Comparison of ENCODE assay signal across 8 cellular contexts in genomic region chr10:60778978-60779668, GRCh38. TPM values are rescaled to one million over a fixed set of nuclear protein-coding genes. Genes with fewer than 3 reads are reported as not detected.
A peak's percentile ranks its signal among the peaks of the same experiment; 100 is the strongest.
DNase-seq lines count a peak whose midpoint lies in the region; ATAC-seq, FAIRE-seq and TF ChIP-seq lines count a peak whose summit lies in the region.

No MANE protein-coding gene starts in this region.

- H3K9me1 ChIP-seq in K562 (ENCODE audit: control insufficient read depth, insufficient read depth, low read length): no peaks in the 10 kb centered on the region

- no peaks in the 10 kb centered on the region for H3K36me3 Mint-ChIP-seq in CD8-positive, alpha-beta T cell

- TF ChIP-seq POLR2A in K562 (conservative IDR thresholded peaks at IDR 0.05): no peak

- TF ChIP-seq CTCF in CD8-positive, alpha-beta T cell (IDR thresholded peaks at IDR 0.05): no peak
- TF ChIP-seq CTCF in K562 (IDR thresholded peaks at IDR 0.05 in 2 of 3, conservative IDR thresholded peaks at IDR 0.05 in 1 of 3; ENCODE audit: insufficient read depth in 2 of 3, low read depth in 1 of 3, low read length in 3 of 3) (no peak), mucosa of descending colon (IDR thresholded peaks at IDR 0.05) (no peak)

- H3K4me1 Mint-ChIP-seq in CD8-positive, alpha-beta T cell (ENCODE audit: low read depth): peaks cover 13% of the 10 kb centered on the region

- TF ChIP-seq RAD21 in K562 (CRISPR knock-in tag; conservative IDR thresholded peaks at IDR 0.05 in 1 of 2, IDR thresholded peaks at IDR 0.05 in 1 of 2): no peak

- in situ Hi-C loops in K562 (cut with MboI): no loop called here

- H3K4me3 Mint-ChIP-seq in CD8-positive, alpha-beta T cell: peak overlapping the region; percentile 96

- peak overlapping the region; percentile 87 for H3K4me2 ChIP-seq in K562 (ENCODE audit: insufficient read depth, low read length)

- CTCF ChIA-PET in CD8-positive, alpha-beta T cell (lab: Charles Lee): no interaction called here
- CTCF ChIA-PET in K562 (lab: Yijun Ruan, JAX; ENCODE audit: low intra/inter-chr PET ratio): no interaction called here

- DNase-seq in CD8-positive, alpha-beta T cell: no peak
- DNase-seq in HT1080 (ENCODE audit: low read depth): peak; percentile 33
- no peak for DNase-seq in K562 (ENCODE audit: extremely low read depth in 1 of 4, low spot score in 3 of 4)
- DNase-seq in mucosa of descending colon: peak in 1 of 3 donors; percentile 62
- no peak for DNase-seq in KG1 (lab: John Stamatoyannopoulos, UW)
- DNase-seq in DMS114 treated with DMSO at 0.1 percent for 48 hours (lab: John Stamatoyannopoulos, UW; ENCODE audit: unreplicated experiment): no peak
- no peak for DNase-seq in DMS153 (lab: John Stamatoyannopoulos, UW)

- WGBS in K562 (ENCODE audit: insufficient coverage, low coverage, missing lambda C conversion rate): 0% methylated on average over 14 of the region's 14 CpGs

- no peak for TF ChIP-seq EP300 in K562 (IDR thresholded peaks at IDR 0.05; ENCODE audit: low read length)

- H3K9me3 ChIP-seq in CD8-positive, alpha-beta T cell (ENCODE audit: low read length): no peaks in the 10 kb centered on the region
- no peaks in the 10 kb centered on the region for H3K9me3 ChIP-seq in K562 (replicated peaks; ENCODE audit: control insufficient read depth, insufficient read depth, low read depth, low read length)
- no peaks in the 10 kb centered on the region for H3K9me3 ChIP-seq in mucosa of descending colon

- H3K27ac ChIP-seq in CD8-positive, alpha-beta T cell (ENCODE audit: low read depth, low read length): no peak overlapping the region
- peak overlapping the region; percentile 94 for H3K27ac ChIP-seq in K562 (ENCODE audit: extremely low read depth, low read depth, low read length)

- no peaks in the 10 kb centered on the region for H3K36me3 ChIP-seq in CD8-positive, alpha-beta T cell (ENCODE audit: insufficient read depth, low read length)
- H3K36me3 ChIP-seq in K562 (ENCODE audit: control insufficient read depth, insufficient read depth, low read length) (peaks cover 47% of the 10 kb centered on the region), mucosa of descending colon (ENCODE audit: low read depth) (no peaks in the 10 kb centered on the region)

- H3K27ac Mint-ChIP-seq in CD8-positive, alpha-beta T cell: no peak overlapping the region

- H3K4me1 ChIP-seq in CD8-positive, alpha-beta T cell (ENCODE audit: insufficient read depth, low read length): no peaks in the 10 kb centered on the region
- H3K4me1 ChIP-seq in K562 (replicated peaks in 1 of 2; ENCODE audit: control insufficient read depth in 2 of 2, insufficient read depth in 2 of 2, low read length in 2 of 2) (peaks cover 0 to 13% of the 10 kb centered on the region in 2 experiments; a peak in 4 of 5 replicates), mucosa of descending colon (ENCODE audit: low read depth) (peaks cover 11% of the 10 kb centered on the region)

- H3K9me3 Mint-ChIP-seq in CD8-positive, alpha-beta T cell: no peaks in the 10 kb centered on the region

- H3K79me2 ChIP-seq in K562 (ENCODE audit: control insufficient read depth, insufficient read depth, low read length): peaks cover 60% of the 10 kb centered on the region

- H3K27me3 ChIP-seq in CD8-positive, alpha-beta T cell (ENCODE audit: insufficient read depth, low read length): no peaks in the 10 kb centered on the region
- no peaks in the 10 kb centered on the region for H3K27me3 ChIP-seq in K562 (ENCODE audit: control insufficient read depth in 2 of 2, insufficient read depth in 2 of 2, low read length in 2 of 2)

- peaks cover 12% of the 10 kb centered on the region; the same call in 1 of the 2 replicates for H4K20me1 ChIP-seq in K562 (replicated peaks; ENCODE audit: control insufficient read depth, insufficient read depth, low read length)

- intact Hi-C loops in CD8-positive, alpha-beta T cell (cut with DNase I, micrococcal nuclease): loop anchor here (1.0 to 5.0 kb wide), 4 partner anchors 46 to 1173 kb away; partner anchors contain the start of gene CCDC6 (in 1 of the 2)
- intact Hi-C loops in K562 (cut with micrococcal nuclease): no loop called here
- intact Hi-C loops in mucosa of descending colon (cut with DNase I, micrococcal nuclease): no loop called here

- H3K27me3 Mint-ChIP-seq in CD8-positive, alpha-beta T cell (ENCODE audit: low read depth): peaks cover 3% of the 10 kb centered on the region

- peak; percentile 3 for ATAC-seq in CD8-positive, alpha-beta T cell
- peak; percentile 23 for ATAC-seq in GM19397 (IDR thresholded peaks at IDR 0.05; ENCODE audit: unreplicated experiment)
- peak; percentile 63 for ATAC-seq in K562
- ATAC-seq in mucosa of descending colon: no peak

- no peak for FAIRE-seq in K562 (lab: Jason Lieb, UNC)

- H3K4me3 ChIP-seq in CD8-positive, alpha-beta T cell (ENCODE audit: low read depth, low read length): peak overlapping the region; percentile 77
- peak overlapping the region; percentile 88 for H3K4me3 ChIP-seq in K562
- H3K4me3 ChIP-seq in mucosa of descending colon: peak overlapping the region; percentile 38

- no peak overlapping the region; the same call in 1 of the 2 replicates for H2AFZ ChIP-seq in K562 (ENCODE audit: low read depth, low read length)

- POLR2A ChIA-PET in CD8-positive, alpha-beta T cell (lab: Charles Lee): no interaction called here
- POLR2A ChIA-PET in K562 (lab: Yijun Ruan, JAX): interaction anchor here (0.6 to 4.2 kb wide), 7 partner anchors 10 to 417 kb away, joined by 3 to 56 read pairs (median 4); no protein-coding TSS in a partner anchor

- no TSS peak for BruUV-seq in K562 (replicated peaks; lab: Mats Ljungman, UMichigan)

- H3K9ac ChIP-seq in K562 (ENCODE audit: insufficient read depth in 1 of 2, low read depth in 2 of 2, low read length in 2 of 2): peak overlapping the region; percentile 95

TF ChIP-seq in K562, 482 proteins besides CTCF, POLR2A, EP300 and RAD21 (continues in another document):
- 0 out of 2 replicates have a peak, but pooled peaks have one; percentile 32 for TF ChIP-seq FOXJ2 (tag; IDR thresholded peaks at IDR 0.05)
- TF ChIP-seq KAT7 (CRISPR knock-in tag; IDR thresholded peaks at IDR 0.05; ENCODE audit: borderline replicate concordance): 0 out of 2 replicates have a peak, but pooled peaks have one; percentile 27
- peak; percentile 44; the same call in 1 of the 2 replicates for TF ChIP-seq ZNF316 (IDR thresholded peaks at IDR 0.05)
- TF ChIP-seq, protein P1, sequence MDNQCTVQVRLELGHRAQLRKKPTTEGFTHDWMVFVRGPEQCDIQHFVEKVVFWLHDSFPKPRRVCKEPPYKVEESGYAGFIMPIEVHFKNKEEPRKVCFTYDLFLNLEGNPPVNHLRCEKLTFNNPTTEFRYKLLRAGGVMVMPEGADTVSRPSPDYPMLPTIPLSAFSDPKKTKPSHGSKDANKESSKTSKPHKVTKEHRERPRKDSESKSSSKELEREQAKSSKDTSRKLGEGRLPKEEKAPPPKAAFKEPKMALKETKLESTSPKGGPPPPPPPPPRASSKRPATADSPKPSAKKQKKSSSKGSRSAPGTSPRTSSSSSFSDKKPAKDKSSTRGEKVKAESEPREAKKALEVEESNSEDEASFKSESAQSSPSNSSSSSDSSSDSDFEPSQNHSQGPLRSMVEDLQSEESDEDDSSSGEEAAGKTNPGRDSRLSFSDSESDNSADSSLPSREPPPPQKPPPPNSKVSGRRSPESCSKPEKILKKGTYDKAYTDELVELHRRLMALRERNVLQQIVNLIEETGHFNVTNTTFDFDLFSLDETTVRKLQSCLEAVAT (IDR thresholded peaks at IDR 0.05): peak; percentile 63 to 85
- TF ChIP-seq C11orf30 (IDR thresholded peaks at IDR 0.05; ENCODE audit: low read depth): peak; percentile 13; the same call in 1 of the 2 replicates
- 0 out of 2 replicates have a peak, but pooled peaks have one; percentile 45 for TF ChIP-seq ATF4 (CRISPR knock-in tag; IDR thresholded peaks at IDR 0.05)
- TF ChIP-seq CREM (IDR thresholded peaks at IDR 0.05; ENCODE audit: low read depth): 0 out of 2 replicates have a peak, but pooled peaks have one; percentile 1

RNA-seq across cellular contexts. Expression of gene CDK1, which starts 0.8 kb away (rescaled TPM):
- total RNA-seq in CD8-positive, alpha-beta T cell: 1 to 10 TPM in 1 of 2 experiments, under 1 TPM in 1; 0.31 to 1.6 TPM
- total RNA-seq in HT1080 (2014; rRNA removed; shearing (Covaris generic)): 103 and 104 TPM in 2 replicates
- 123 and 136 TPM in 2 replicates for polyA plus RNA-seq in HT1080 (2015; cell fraction: cytosol; rRNA removed)
- polyA plus RNA-seq in HT1080 (2015; cell fraction: nucleus; rRNA removed): 255 and 319 TPM in 2 replicates
- total RNA-seq in K562 (2011; cell fraction: chromatin; rRNA removed; ENCODE audit: low replicate concordance): 71.4 and 283 TPM in 2 replicates
- 32.2 and 40.9 TPM in 2 replicates for total RNA-seq in K562 (2011; cell fraction: nucleolus; rRNA removed)
- total RNA-seq in K562 (2011; cell fraction: nucleoplasm; rRNA removed): 114 and 180 TPM in 2 replicates
- total RNA-seq in K562 (2014; rRNA removed) (122 and 156 TPM in 2 replicates), K562 (2014; rRNA removed; fragmentation: Illumina TruSeq; extraction: Trizol) (306 and 331 TPM in 2 replicates), K562 (2015; rRNA removed; fragmentation: Illumina TruSeq; extraction: Trizol) (213 and 236 TPM in 2 replicates), K562 (2021) (159 and 174 TPM in 2 replicates), mucosa of descending colon (10 to 100 TPM in 1 of 3 donors, 1 to 10 TPM in 2; 2.7 to 21.2 (median 6.6) TPM)
- polyA plus RNA-seq in K562 (2011; rRNA removed) (259 and 366 TPM in 2 replicates), K562 (2014; fragmentation: Illumina TruSeq; extraction: Trizol) (206 and 228 TPM in 2 replicates), K562 (2014; fragmentation: Nextera tagmentation; extraction: Ambion mirVana) (100 to 1,000 TPM; 568 to 685 TPM), K562 (2014; rRNA removed) (204 and 210 TPM in 2 replicates)
- 38.7 and 88.0 TPM in 2 replicates for polyA plus RNA-seq in K562 (2011; cell fraction: cytosol; rRNA removed)
- 109 and 195 TPM in 2 replicates for polyA plus RNA-seq in K562 (2011; cell fraction: nucleus; rRNA removed)
- 130 and 154 TPM in 2 replicates for polyA plus RNA-seq in K562 (2012)
- 110 and 131 TPM in 2 replicates for polyA minus RNA-seq in K562 (2011; rRNA and poly(A)+ RNA removed)
- polyA minus RNA-seq in K562 (2011; cell fraction: cytosol; rRNA and poly(A)+ RNA removed): 37.6 and 52.2 TPM in 2 replicates
- polyA minus RNA-seq in K562 (2011; cell fraction: nucleus; rRNA and poly(A)+ RNA removed): 102 and 159 TPM in 2 replicates

Comparison
In these comparisons a context has a peak if more than half of its experiments do, and no peak if none do; other contexts are left out.
1. H3K4me3 ChIP-seq: peak in every context shown above with its lines; median percentile 88 in K562; 77 in CD8-positive, alpha-beta T cell; 38 in mucosa of descending colon.
2. intact Hi-C loops: an anchor here in CD8-positive, alpha-beta T cell (1.0 to 5.0 kb wide); none called in K562 and mucosa of descending colon.